21 cellular contexts compared by ENCODE assay signal in genomic region chr20:47821481-47822100, GRCh38. TPM values are rescaled to one million over a fixed set of nuclear protein-coding genes. Genes with fewer than 3 reads are reported as not detected.
DNase-seq lines count a peak whose midpoint lies in the region; ATAC-seq and TF ChIP-seq lines count a peak whose summit lies in the region.
"Had no signal": no experiment of that assay in that cellular context is flagged by ENCODE, and none has a peak within 500 bp of the region (broad histone marks: within the 10 kb centered on the region; RNA-seq: fewer than 3 reads in every experiment).

No MANE protein-coding gene starts in this region.

- WGBS in body of pancreas, 2 donors = 40 to 53% methylated on average over 13 of the region's 13 CpGs

- ATAC-seq in body of pancreas = no peak
- ATAC-seq in HG02798 (IDR thresholded peaks at IDR 0.05; ENCODE audit: poor library complexity, unreplicated experiment) = no peak
- ATAC-seq: naive thymus-derived CD4-positive, alpha-beta T cell had no signal

- DNase-seq in AG10803 (ENCODE audit: low read depth) (peak; percentile 4), SW480 (ENCODE audit: low spot score) (peak; percentile 92), kidney glomerular epithelial cell (lab: John Stamatoyannopoulos, UW) (peak; percentile 72), body of pancreas (no peak), WERI-Rb-1 (no peak), NCI-H510A treated with DMSO at 0.1 percent for 48 hours (lab: John Stamatoyannopoulos, UW) (no peak)
- DNase-seq: activated CD4-positive, alpha-beta T cell treated with anti-CD3 and anti-CD28 coated beads for 4 hours; activated CD8-positive, alpha-beta memory T cell treated with anti-CD3 and anti-CD28 coated beads, Interleukin-2, amount 50 U/mL, for 48 hours; activated naive CD4-positive, alpha-beta T cell treated with Interleukin-2 at 50 U/mL for 16 hours; aorta; erythroblast; naive thymus-derived CD4-positive, alpha-beta T cell; NCI-H1694 treated with DMSO at 0.1 percent for 48 hours; NCI-H446 treated with DMSO at 0.1 percent for 48 hours; T1000 had no signal

- no peaks in the 10 kb centered on the region for H3K36me3 ChIP-seq in HEK293 (ENCODE audit: control insufficient read depth in 2 of 2, insufficient read depth in 1 of 2, low read length in 2 of 2)
- H3K36me3 ChIP-seq in body of pancreas (replicated peaks in 1 of 2; ENCODE audit: insufficient read depth in 1 of 2, low read depth in 2 of 2) = no peaks in the 10 kb centered on the region
- no peaks in the 10 kb centered on the region for H3K36me3 ChIP-seq in WERI-Rb-1
- H3K36me3 ChIP-seq: suprapubic skin had no signal

- no peaks in the 10 kb centered on the region for H3K9me3 ChIP-seq in HEK293 (ENCODE audit: control insufficient read depth, insufficient read depth, low read depth, low read length)
- no peaks in the 10 kb centered on the region for H3K9me3 ChIP-seq in body of pancreas
- H3K9me3 ChIP-seq in WERI-Rb-1 (ENCODE audit: severe bottlenecking) = no peaks in the 10 kb centered on the region
- H3K9me3 ChIP-seq: suprapubic skin had no signal

- POLR2A ChIA-PET in HEK293 (lab: Yijun Ruan, JAX) = no interaction called here

- TF ChIP-seq CTCF in AG10803 (conservative IDR thresholded peaks at IDR 0.05; ENCODE audit: low read length) (no peak), HEK293 (tag by site-specific recombination; IDR thresholded peaks at IDR 0.05) (no peak), body of pancreas (IDR thresholded peaks at IDR 0.05) (no peak), WERI-Rb-1 (IDR thresholded peaks at IDR 0.05; ENCODE audit: low read depth, low read length) (no peak)

- H3K4me3 ChIP-seq in AG10803 (ENCODE audit: low read length) (no peak overlapping the region), HEK293 (ENCODE audit: low read depth, low read length) (no peak overlapping the region), body of pancreas (no peak overlapping the region), WERI-Rb-1 (ENCODE audit: low read depth, low read length) (no peak overlapping the region)
- H3K4me3 ChIP-seq: lung, SK-N-MC, smooth muscle cell, suprapubic skin had no signal

- intact Hi-C loops in body of pancreas (cut with DNase I) = no loop called here

- H3K4me1 ChIP-seq in HEK293 (ENCODE audit: control insufficient read depth, insufficient read depth, low read length) = no peaks in the 10 kb centered on the region
- H3K4me1 ChIP-seq in body of pancreas = no peaks in the 10 kb centered on the region

- no peak for TF ChIP-seq POLR2A in body of pancreas (IDR thresholded peaks at IDR 0.05)

- no peak overlapping the region for H3K27ac ChIP-seq in HEK293 (ENCODE audit: extremely low read depth, low read depth, low read length)
- no peak overlapping the region for H3K27ac ChIP-seq in body of pancreas
- no peak overlapping the region for H3K27ac ChIP-seq in WERI-Rb-1
- H3K27ac ChIP-seq: SK-N-MC, suprapubic skin had no signal

- no peaks in the 10 kb centered on the region for H3K27me3 ChIP-seq in body of pancreas
- H3K27me3 ChIP-seq in WERI-Rb-1 (ENCODE audit: insufficient read depth, low read depth, severe bottlenecking) = no peaks in the 10 kb centered on the region

- CTCF ChIA-PET in HEK293 (lab: Yijun Ruan, JAX) = no interaction called here

TF ChIP-seq in HEK293, 187 proteins besides CTCF, POLR2A, EP300 and RAD21 (continues in another document):
- TF ChIP-seq ZNF354C (tag by site-specific recombination; IDR thresholded peaks at IDR 0.05; ENCODE audit: borderline replicate concordance, low read depth) (no peak), KLF8 (tag by site-specific recombination; IDR thresholded peaks at IDR 0.05) (no peak), REST (tag by site-specific recombination; IDR thresholded peaks at IDR 0.05) (no peak), ZNF777 (tag by site-specific recombination; IDR thresholded peaks at IDR 0.05; ENCODE audit: borderline replicate concordance) (no peak), ZNF645 (tag by site-specific recombination; IDR thresholded peaks at IDR 0.05) (no peak), ZNF174 (tag by site-specific recombination; IDR thresholded peaks at IDR 0.05) (no peak), SP2 (tag by site-specific recombination; IDR thresholded peaks at IDR 0.05) (no peak), ZNF837 (tag by site-specific recombination; IDR thresholded peaks at IDR 0.05) (no peak), ZNF341 (tag by site-specific recombination; IDR thresholded peaks at IDR 0.05; ENCODE audit: low read depth) (peak; percentile 74), ZFHX2 (tag by site-specific recombination; conservative IDR thresholded peaks at IDR 0.05) (0 out of 2 replicates have a peak, but pooled peaks have one; percentile 19), ZNF626 (tag by site-specific recombination; IDR thresholded peaks at IDR 0.05) (no peak), IKZF3 (tag by site-specific recombination; IDR thresholded peaks at IDR 0.05) (no peak), KLF1 (tag by site-specific recombination; IDR thresholded peaks at IDR 0.05) (peak; percentile 54), ZNF621 (tag by site-specific recombination; IDR thresholded peaks at IDR 0.05) (no peak), ZNF610 (tag by site-specific recombination; IDR thresholded peaks at IDR 0.05; ENCODE audit: borderline replicate concordance) (no peak), ZNF776 (tag by site-specific recombination; IDR thresholded peaks at IDR 0.05; ENCODE audit: borderline replicate concordance) (no peak), GFI1B (tag by site-specific recombination; IDR thresholded peaks at IDR 0.05) (no peak), ZNF335 (tag by site-specific recombination; conservative IDR thresholded peaks at IDR 0.05) (no peak)
- TF ChIP-seq, protein P1, sequence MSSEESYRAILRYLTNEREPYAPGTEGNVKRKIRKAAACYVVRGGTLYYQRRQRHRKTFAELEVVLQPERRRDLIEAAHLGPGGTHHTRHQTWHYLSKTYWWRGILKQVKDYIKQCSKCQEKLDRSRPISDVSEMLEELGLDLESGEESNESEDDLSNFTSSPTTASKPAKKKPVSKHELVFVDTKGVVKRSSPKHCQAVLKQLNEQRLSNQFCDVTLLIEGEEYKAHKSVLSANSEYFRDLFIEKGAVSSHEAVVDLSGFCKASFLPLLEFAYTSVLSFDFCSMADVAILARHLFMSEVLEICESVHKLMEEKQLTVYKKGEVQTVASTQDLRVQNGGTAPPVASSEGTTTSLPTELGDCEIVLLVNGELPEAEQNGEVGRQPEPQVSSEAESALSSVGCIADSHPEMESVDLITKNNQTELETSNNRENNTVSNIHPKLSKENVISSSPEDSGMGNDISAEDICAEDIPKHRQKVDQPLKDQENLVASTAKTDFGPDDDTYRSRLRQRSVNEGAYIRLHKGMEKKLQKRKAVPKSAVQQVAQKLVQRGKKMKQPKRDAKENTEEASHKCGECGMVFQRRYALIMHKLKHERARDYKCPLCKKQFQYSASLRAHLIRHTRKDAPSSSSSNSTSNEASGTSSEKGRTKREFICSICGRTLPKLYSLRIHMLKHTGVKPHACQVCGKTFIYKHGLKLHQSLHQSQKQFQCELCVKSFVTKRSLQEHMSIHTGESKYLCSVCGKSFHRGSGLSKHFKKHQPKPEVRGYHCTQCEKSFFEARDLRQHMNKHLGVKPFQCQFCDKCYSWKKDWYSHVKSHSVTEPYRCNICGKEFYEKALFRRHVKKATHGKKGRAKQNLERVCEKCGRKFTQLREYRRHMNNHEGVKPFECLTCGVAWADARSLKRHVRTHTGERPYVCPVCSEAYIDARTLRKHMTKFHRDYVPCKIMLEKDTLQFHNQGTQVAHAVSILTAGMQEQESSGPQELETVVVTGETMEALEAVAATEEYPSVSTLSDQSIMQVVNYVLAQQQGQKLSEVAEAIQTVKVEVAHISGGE (tag by site-specific recombination; conservative IDR thresholded peaks at IDR 0.05; ENCODE audit: low read depth) = no peak
- TF ChIP-seq, protein P2, sequence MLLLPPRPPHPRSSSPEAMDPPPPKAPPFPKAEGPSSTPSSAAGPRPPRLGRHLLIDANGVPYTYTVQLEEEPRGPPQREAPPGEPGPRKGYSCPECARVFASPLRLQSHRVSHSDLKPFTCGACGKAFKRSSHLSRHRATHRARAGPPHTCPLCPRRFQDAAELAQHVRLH (tag by site-specific recombination; IDR thresholded peaks at IDR 0.05) = no peak

RNA-seq across cellular contexts. Expression of gene SULF2, which starts 36.3 kb away (rescaled TPM):
- total RNA-seq in body of pancreas = 10 to 100 TPM in 1 of 2 donors, 1 to 10 TPM in 1; 9.1 to 34.3 TPM

Comparison
In these comparisons a context has a peak if more than half of its experiments do, and no peak if none do; other contexts are left out.
1. DNase-seq: peak in AG10803 (single experiment), SW480 (single experiment) and kidney glomerular epithelial cell (single experiment); none in body of pancreas (0 of 4), WERI-Rb-1 (single experiment) and NCI-H510A treated with DMSO at 0.1 percent for 48 hours (single experiment).